ENCODE assay signal across 9 cellular contexts in genomic region chr3:72582211-72582878, GRCh38.
DNase-seq lines count a peak whose midpoint lies in the region; ATAC-seq and TF ChIP-seq lines count a peak whose summit lies in the region.
"Had no signal": no experiment of that assay in that cellular context is flagged by ENCODE, and none has a peak within 500 bp of the region (broad histone marks: within the 10 kb centered on the region; RNA-seq: fewer than 3 reads in every experiment).

No MANE protein-coding gene starts in this region.

- no peak overlapping the region for H3K27ac ChIP-seq in mammary epithelial cell (ENCODE audit: insufficient read depth, low read depth, low read length)
- no peak overlapping the region for H3K27ac ChIP-seq in psoas muscle

- dilution Hi-C loops in mammary epithelial cell (cut with HindIII; ENCODE audit: low sequenced_read_pairs) = no loop called here

- in situ Hi-C loops in mammary epithelial cell (cut with MboI; ENCODE audit: low sequenced_read_pairs in 2 of 2) = no loop called here

- peak; percentile 93 for ATAC-seq in GM18520 (IDR thresholded peaks at IDR 0.05; ENCODE audit: unreplicated experiment)
- ATAC-seq in GM21390 (IDR thresholded peaks at IDR 0.05; ENCODE audit: unreplicated experiment) = peak; percentile 99
- peak; percentile 98 for ATAC-seq in HG03103 (IDR thresholded peaks at IDR 0.05; ENCODE audit: low read depth, unreplicated experiment)
- no peak for ATAC-seq in psoas muscle

- intact Hi-C loops in mammary epithelial cell (cut with micrococcal nuclease) (no loop called here), psoas muscle (cut with DNase I) (no loop called here)

- H3K4me2 ChIP-seq in mammary epithelial cell (ENCODE audit: insufficient read depth, low read depth, low read length) = no peak overlapping the region

- H3K27me3 ChIP-seq in mammary epithelial cell (ENCODE audit: insufficient read depth, low read length) (no peaks in the 10 kb centered on the region), psoas muscle (ENCODE audit: insufficient read depth in 3 of 3, low read length in 2 of 3) (no peaks in the 10 kb centered on the region)

- WGBS in mammary epithelial cell (ENCODE audit: low coverage, missing lambda C conversion rate) = 82% methylated on average over 6 of the region's 6 CpGs
- 76 to 83% (median 81%) methylated on average over 6 of the region's 6 CpGs for WGBS in psoas muscle, 3 donors

- DNase-seq in germinal center (ENCODE audit: low spot score) (peak; percentile 53), mammary epithelial cell (no peak), NCI-H524 (lab: John Stamatoyannopoulos, UW) (no peak), hippocampal formation (lab: John Stamatoyannopoulos, UW) (no peak), psoas muscle (no peak)
- DNase-seq: activated T-cell treated with anti-CD3 and anti-CD28 coated beads, Interleukin-2, amount 50 U/mL, for 1 hour had no signal

- no peak overlapping the region for H3K4me3 ChIP-seq in mammary epithelial cell (replicated peaks in 1 of 3; ENCODE audit: insufficient read depth in 1 of 3, low read depth in 2 of 3, low read length in 3 of 3)
- no peak overlapping the region for H3K4me3 ChIP-seq in psoas muscle

- H3K36me3 ChIP-seq in mammary epithelial cell (ENCODE audit: insufficient read depth, low read length) (no peaks in the 10 kb centered on the region), psoas muscle (ENCODE audit: insufficient read depth in 1 of 2, low read depth in 1 of 2) (no peaks in the 10 kb centered on the region)

- no peaks in the 10 kb centered on the region for H3K79me2 ChIP-seq in mammary epithelial cell (ENCODE audit: insufficient read depth, low read length)

- TF ChIP-seq CTCF in mammary epithelial cell (conservative IDR thresholded peaks at IDR 0.05 in 1 of 2, IDR thresholded peaks at IDR 0.05 in 1 of 2; ENCODE audit: extremely low read depth in 1 of 2, insufficient read depth in 1 of 2, low read depth in 1 of 2, low read length in 2 of 2) (no peak), psoas muscle (IDR thresholded peaks at IDR 0.05) (no peak)

- H3K4me1 ChIP-seq in mammary epithelial cell (ENCODE audit: insufficient read depth, low read length) = no peaks in the 10 kb centered on the region
- H3K4me1 ChIP-seq in psoas muscle = no peaks in the 10 kb centered on the region

- H4K20me1 ChIP-seq in mammary epithelial cell (ENCODE audit: insufficient read depth, low read length) = no peaks in the 10 kb centered on the region

- BruUV-seq in mammary epithelial cell (replicated peaks; lab: Mats Ljungman, UMichigan) = no TSS peak

- CTCF ChIA-PET in mammary epithelial cell (lab: Charles Lee; ENCODE audit: low non-redundant PET) = no interaction called here

- H3K9ac ChIP-seq in mammary epithelial cell (ENCODE audit: insufficient read depth, low read length) = no peak overlapping the region

- no peaks in the 10 kb centered on the region for H3K9me3 ChIP-seq in mammary epithelial cell (replicated peaks; ENCODE audit: insufficient read depth, low read length)
- no peaks in the 10 kb centered on the region for H3K9me3 ChIP-seq in psoas muscle

- H2AFZ ChIP-seq in mammary epithelial cell (ENCODE audit: low read depth, low read length) = no peak overlapping the region

Comparison
In these comparisons a context has a peak if more than half of its experiments do, and no peak if none do; other contexts are left out.
1. ATAC-seq: peak in GM18520 (single experiment), GM21390 (single experiment) and HG03103 (single experiment); none in psoas muscle (0 of 4).